ENCODE assay signal across 11 cellular contexts in the genomic region with DNA sequence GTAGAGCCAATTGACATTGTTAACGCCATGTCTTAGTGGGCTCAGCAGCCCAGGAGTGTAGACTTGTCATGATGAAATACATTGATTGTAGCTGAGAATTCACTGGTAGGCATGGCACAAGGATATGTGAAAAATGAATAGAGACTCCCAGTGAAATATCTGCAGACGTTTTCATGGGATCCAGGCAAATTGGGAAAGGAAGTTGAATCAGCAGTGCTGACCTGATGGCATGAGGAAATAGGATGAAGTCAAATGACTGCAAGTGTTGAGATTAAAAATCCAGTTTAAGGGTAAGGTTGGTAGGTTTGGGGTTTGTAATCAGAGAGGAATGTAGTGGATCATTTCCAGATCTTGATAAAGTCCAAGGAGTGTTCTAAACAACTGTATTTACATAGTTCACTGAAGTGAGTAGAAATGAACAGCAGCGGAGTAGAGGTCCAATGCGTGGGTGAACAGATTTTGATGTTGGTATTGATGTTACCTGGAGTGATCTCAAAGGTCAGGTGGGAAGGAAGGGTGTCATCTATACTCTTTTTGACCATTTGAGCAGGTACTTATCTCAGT. TPM values are rescaled to one million over a fixed set of nuclear protein-coding genes. Genes with fewer than 3 reads are reported as not detected.
A peak's percentile ranks its signal among the peaks of the same experiment; 100 is the strongest.
DNase-seq lines count a peak whose midpoint lies in the region; ATAC-seq, FAIRE-seq and TF ChIP-seq lines count a peak whose summit lies in the region.
"Had no signal": no experiment of that assay in that cellular context is flagged by ENCODE, and none has a peak within 500 bp of the region (broad histone marks: within the 10 kb centered on the region; RNA-seq: fewer than 3 reads in every experiment).

No MANE protein-coding gene starts in this region.

- no peak for TF ChIP-seq CTCF in A549 (IDR thresholded peaks at IDR 0.05)
- no peak for TF ChIP-seq CTCF in HFF-Myc (IDR thresholded peaks at IDR 0.05; ENCODE audit: low read depth, low read length, missing control alignments)
- TF ChIP-seq CTCF in kidney (IDR thresholded peaks at IDR 0.05; ENCODE audit: borderline replicate concordance, extremely low read depth, insufficient read depth): no peak
- TF ChIP-seq CTCF in osteocyte (IDR thresholded peaks at IDR 0.05): no peak
- TF ChIP-seq CTCF in omental fat pad (IDR thresholded peaks at IDR 0.05): no peak

- TF ChIP-seq EP300 in A549 (IDR thresholded peaks at IDR 0.05): no peak; a peak in 1 of 5 replicates

- CTCF ChIA-PET in A549 (lab: Yijun Ruan, JAX): no interaction called here

- DNase-seq in A549 (ENCODE audit: low read depth in 1 of 2, low spot score in 1 of 2) (peak; percentile 15 to 71), HFF-Myc (ENCODE audit: extremely low read depth, low read depth) (peak; percentile 51), kidney (no peak), osteocyte (ENCODE audit: extremely low spot score, unreplicated experiment) (no peak), omental fat pad (ENCODE audit: low spot score) (no peak)
- no peak for DNase-seq in activated CD8-positive, alpha-beta memory T cell treated with anti-CD3 and anti-CD28 coated beads, Interleukin-2, amount 50 U/mL, for 4 hours
- DNase-seq: NCI-H345 had no signal

- no peak for TF ChIP-seq RAD21 in A549 (conservative IDR thresholded peaks at IDR 0.05 in 1 of 2, IDR thresholded peaks at IDR 0.05 in 1 of 2)

- peak; percentile 78 to 89 for ATAC-seq in A549
- ATAC-seq in activated T-helper 17 cell treated with anti-CD3 and anti-CD28 coated beads, Interleukin-2, amount 50 U/mL, for 72 hours (replicated peaks): peak; percentile 32
- ATAC-seq in HG02852 (IDR thresholded peaks at IDR 0.05; ENCODE audit: unreplicated experiment): no peak
- ATAC-seq in omental fat pad (ENCODE audit: low FRiP score): no peak

- H3K4me3 ChIP-seq in A549 (no peak overlapping the region), HFF-Myc (replicated peaks; ENCODE audit: low read depth, low read length) (no peak overlapping the region), kidney (ENCODE audit: low read length in 2 of 2) (no peak overlapping the region)

- peaks cover 34% of the 10 kb centered on the region for H3K4me1 Mint-ChIP-seq in activated T-helper 17 cell treated with anti-CD3 and anti-CD28 coated beads, Interleukin-2, amount 50 U/mL, for 72 hours
- no peaks in the 10 kb centered on the region for H3K4me1 Mint-ChIP-seq in osteocyte (ENCODE audit: unreplicated experiment)

- TF ChIP-seq POLR2A in A549 (IDR thresholded peaks at IDR 0.05; ENCODE audit: low read length): no peak

- H3K27ac Mint-ChIP-seq in activated T-helper 17 cell treated with anti-CD3 and anti-CD28 coated beads, Interleukin-2, amount 50 U/mL, for 72 hours: peak overlapping the region; percentile 70
- no peak overlapping the region for H3K27ac Mint-ChIP-seq in osteocyte (ENCODE audit: unreplicated experiment)
- H3K27ac Mint-ChIP-seq: B cell had no signal

- 39% methylated on average over 4 of the region's 4 CpGs for WGBS in A549 (ENCODE audit: missing lambda C conversion rate)

- H3K27ac ChIP-seq in A549: peak overlapping the region; percentile 52 to 71
- H3K27ac ChIP-seq in kidney (ENCODE audit: low read depth in 2 of 2, low read length in 2 of 2): peak overlapping the region in 1 of 2 donors; percentile 57

- H3K4me2 ChIP-seq in A549: peak overlapping the region; percentile 38

- peaks cover 90% of the 10 kb centered on the region for H3K36me3 Mint-ChIP-seq in activated T-helper 17 cell treated with anti-CD3 and anti-CD28 coated beads, Interleukin-2, amount 50 U/mL, for 72 hours (ENCODE audit: low read depth)
- H3K36me3 Mint-ChIP-seq in osteocyte (ENCODE audit: unreplicated experiment): peaks cover 20% of the 10 kb centered on the region

- H3K9ac ChIP-seq in kidney (ENCODE audit: low read length in 2 of 2): no peak overlapping the region

- POLR2A ChIA-PET in A549 (lab: Yijun Ruan, JAX): no interaction called here

- peaks cover 0 to 2% of the 10 kb centered on the region in 2 donors for H3K36me3 ChIP-seq in kidney (ENCODE audit: control insufficient read depth in 1 of 2, insufficient read depth in 2 of 2, low read length in 2 of 2)

- H3K27me3 Mint-ChIP-seq in activated T-helper 17 cell treated with anti-CD3 and anti-CD28 coated beads, Interleukin-2, amount 50 U/mL, for 72 hours: no peaks in the 10 kb centered on the region
- H3K27me3 Mint-ChIP-seq in osteocyte (ENCODE audit: unreplicated experiment): no peaks in the 10 kb centered on the region
- H3K27me3 Mint-ChIP-seq: B cell, brain had no signal

- intact Hi-C loops in kidney (cut with DNase I): no loop called here

- H3K4me1 ChIP-seq in A549: peaks cover 23% of the 10 kb centered on the region
- H3K4me1 ChIP-seq in kidney (ENCODE audit: control insufficient read depth in 1 of 2, insufficient read depth in 1 of 2, low read depth in 1 of 2, low read length in 2 of 2): no peaks in the 10 kb centered on the region

- H3K9me3 Mint-ChIP-seq in activated T-helper 17 cell treated with anti-CD3 and anti-CD28 coated beads, Interleukin-2, amount 50 U/mL, for 72 hours: no peaks in the 10 kb centered on the region
- no peaks in the 10 kb centered on the region for H3K9me3 Mint-ChIP-seq in osteocyte (ENCODE audit: unreplicated experiment)
- H3K9me3 Mint-ChIP-seq: brain had no signal

- H3K4me3 Mint-ChIP-seq in activated T-helper 17 cell treated with anti-CD3 and anti-CD28 coated beads, Interleukin-2, amount 50 U/mL, for 72 hours: no peak overlapping the region
- H3K4me3 Mint-ChIP-seq in osteocyte (ENCODE audit: unreplicated experiment): no peak overlapping the region
- H3K4me3 Mint-ChIP-seq: B cell, brain had no signal

- H3K9me3 ChIP-seq in A549: no peaks in the 10 kb centered on the region
- H3K9me3 ChIP-seq in kidney (ENCODE audit: control insufficient read depth in 1 of 2, low read length in 2 of 2): no peaks in the 10 kb centered on the region

- FAIRE-seq in A549 (lab: Jason Lieb, UNC) (no peak), kidney (lab: Jason Lieb, UNC) (peak; percentile 6)

TF ChIP-seq in A549, 52 proteins besides CTCF, POLR2A, EP300 and RAD21 (continues in another document):
- TF ChIP-seq JUN (IDR thresholded peaks at IDR 0.05) (0 out of 5 replicates have a peak, but pooled peaks of 1 of the 2 experiments have one; percentile 21), GATA3 (IDR thresholded peaks at IDR 0.05; ENCODE audit: borderline replicate concordance) (peak; percentile 84), MAZ (IDR thresholded peaks at IDR 0.05; ENCODE audit: borderline replicate concordance, low read depth, low read length) (no peak), FOSL2 (IDR thresholded peaks at IDR 0.05) (no peak), FOSL2 (CRISPR knock-in tag; IDR thresholded peaks at IDR 0.05) (peak; percentile 47), FOSB (CRISPR knock-in tag; IDR thresholded peaks at IDR 0.05) (no peak), JUNB (IDR thresholded peaks at IDR 0.05) (peak; percentile 28; the same call in 1 of the 2 replicates), USF2 (IDR thresholded peaks at IDR 0.05) (no peak), TP53 (CRISPR knock-in tag; IDR thresholded peaks at IDR 0.05) (no peak), CHD4 (IDR thresholded peaks at IDR 0.05; ENCODE audit: borderline replicate concordance) (no peak), MYC (IDR thresholded peaks at IDR 0.05; ENCODE audit: borderline replicate concordance, low read length) (no peak), NR3C1 (IDR thresholded peaks at IDR 0.05) (no peak), RFX5 (IDR thresholded peaks at IDR 0.05) (no peak), SMC3 (IDR thresholded peaks at IDR 0.05) (no peak), TFCP2L1 (CRISPR knock-in tag; IDR thresholded peaks at IDR 0.05) (no peak)
- TF ChIP-seq, protein P1, sequence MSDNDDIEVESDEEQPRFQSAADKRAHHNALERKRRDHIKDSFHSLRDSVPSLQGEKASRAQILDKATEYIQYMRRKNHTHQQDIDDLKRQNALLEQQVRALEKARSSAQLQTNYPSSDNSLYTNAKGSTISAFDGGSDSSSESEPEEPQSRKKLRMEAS (IDR thresholded peaks at IDR 0.05): peak; percentile 30; the same call in 1 of the 2 replicates
- TF ChIP-seq, protein P2, sequence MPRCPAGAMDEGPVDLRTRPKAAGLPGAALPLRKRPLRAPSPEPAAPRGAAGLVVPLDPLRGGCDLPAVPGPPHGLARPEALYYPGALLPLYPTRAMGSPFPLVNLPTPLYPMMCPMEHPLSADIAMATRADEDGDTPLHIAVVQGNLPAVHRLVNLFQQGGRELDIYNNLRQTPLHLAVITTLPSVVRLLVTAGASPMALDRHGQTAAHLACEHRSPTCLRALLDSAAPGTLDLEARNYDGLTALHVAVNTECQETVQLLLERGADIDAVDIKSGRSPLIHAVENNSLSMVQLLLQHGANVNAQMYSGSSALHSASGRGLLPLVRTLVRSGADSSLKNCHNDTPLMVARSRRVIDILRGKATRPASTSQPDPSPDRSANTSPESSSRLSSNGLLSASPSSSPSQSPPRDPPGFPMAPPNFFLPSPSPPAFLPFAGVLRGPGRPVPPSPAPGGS (IDR thresholded peaks at IDR 0.05): no peak

RNA-seq across cellular contexts. Expression of gene INSIG2, which starts 24.6 kb away (rescaled TPM):
- polyA plus RNA-seq in A549 (2011; rRNA removed) (23.4 and 25.2 TPM in 2 replicates), A549 (2017; fragmentation: RNase III; extraction: RNeasy Plus Mini Kit Qiagen cat#74134 plus additional on column Dnase treatment) (10.2 to 13.8 TPM (median 12.1 TPM) in 3 replicates), kidney (ENCODE audit: insufficient read depth, low read depth, low replicate concordance) (18.4 TPM)
- polyA plus RNA-seq in A549 (2012; cell fraction: cytosol; rRNA removed): 6.1 and 6.3 TPM in 2 replicates
- 2.1 and 5.0 TPM in 2 replicates for polyA plus RNA-seq in A549 (2012; cell fraction: nucleus; rRNA removed)
- 6.6 and 6.7 TPM in 2 replicates for polyA minus RNA-seq in A549 (2011; rRNA and poly(A)+ RNA removed)
- 100 to 1,000 TPM in 1 of 2 donors, 10 to 100 TPM in 1; 75.4 to 309 TPM for total RNA-seq in activated T-helper 17 cell treated with anti-CD3 and anti-CD28 coated beads, Interleukin-2, amount 50 U/mL, for 72 hours
- total RNA-seq in kidney (29.0 TPM), osteocyte (16.7 and 18.3 TPM in 2 replicates), omental fat pad (10 to 100 TPM in 2 of 4 donors, 1 to 10 TPM in 2; 5.3 to 15.9 (median 9.7) TPM)

Comparison
In these comparisons a context has a peak if more than half of its experiments do, and no peak if none do; other contexts are left out.
1. ATAC-seq: peak in A549 (2 of 2) and activated T-helper 17 cell treated with anti-CD3 and anti-CD28 coated beads, Interleukin-2, amount 50 U/mL, for 72 hours (single experiment); none in HG02852 (single experiment) and omental fat pad (single experiment).
2. DNase-seq: peak in A549 (2 of 2) and HFF-Myc (single experiment); none in kidney (single experiment), osteocyte (single experiment), activated CD8-positive, alpha-beta memory T cell treated with anti-CD3 and anti-CD28 coated beads, Interleukin-2, amount 50 U/mL, for 4 hours (single experiment) and omental fat pad (single experiment).